In the genomic region with DNA sequence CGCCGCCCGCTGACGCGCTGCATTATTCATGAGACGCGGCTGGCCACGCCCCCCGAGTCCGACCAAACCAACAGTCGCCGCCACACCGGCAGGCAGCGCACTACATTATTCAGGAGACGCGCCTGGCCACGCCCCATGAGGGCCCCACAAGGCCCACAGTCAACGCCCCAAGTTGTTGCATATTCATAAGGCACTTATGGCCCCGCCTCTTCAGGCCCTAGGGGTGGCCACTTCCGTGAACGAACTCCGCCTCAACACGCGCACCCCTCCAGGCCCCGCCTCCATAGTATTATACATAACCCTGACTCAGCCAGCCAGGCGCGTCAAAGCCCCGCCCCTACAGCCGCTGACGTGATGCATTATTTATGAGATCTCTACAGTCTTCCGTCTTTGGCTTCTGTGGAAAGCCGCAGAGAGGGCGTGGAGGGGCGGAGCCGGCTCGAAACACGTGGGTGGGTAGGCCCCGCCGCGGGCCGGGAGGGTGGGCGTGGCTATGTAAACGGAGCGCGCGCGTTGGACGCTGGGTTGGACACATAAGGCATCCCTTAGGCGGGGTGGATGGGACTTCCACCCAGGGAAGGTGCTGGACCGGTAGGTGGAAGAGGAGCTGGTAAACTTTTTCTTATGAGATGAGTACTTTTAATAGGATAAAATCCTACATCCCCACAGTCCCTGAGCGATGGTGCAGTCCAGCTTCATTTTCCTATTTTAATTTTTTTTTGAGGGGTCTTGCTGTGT, we compare ENCODE assay signal across 8 cellular contexts. TPM values are rescaled to one million over a fixed set of nuclear protein-coding genes. Genes with fewer than 3 reads are reported as not detected.
DNase-seq lines count a peak whose midpoint lies in the region; TF ChIP-seq lines count a peak whose summit lies in the region.

No MANE protein-coding gene starts in this region.

- no peaks in the 10 kb centered on the region for H3K27me3 Mint-ChIP-seq in neural crest cell (ENCODE audit: low read depth)

- H3K9me3 ChIP-seq in HAP-1 (no peaks in the 10 kb centered on the region), MG63 (no peaks in the 10 kb centered on the region), stomach (no peaks in the 10 kb centered on the region)

- H3K4me1 Mint-ChIP-seq in neural crest cell = peaks cover 21% of the 10 kb centered on the region

- DNase-seq in G401 (ENCODE audit: low spot score) (peak; percentile 100), HAP-1 (ENCODE audit: low spot score in 2 of 2) (peak; percentile 99 to 100), MG63 (peak; percentile 100), SHP77 (lab: John Stamatoyannopoulos, UW) (peak; percentile 100), activated gamma-delta T cell (lab: John Stamatoyannopoulos, UW) (peak; percentile 99), foreskin fibroblast (peak; percentile 100), neural crest cell (ENCODE audit: low read depth, low spot score) (peak; percentile 100), stomach (peak; percentile 100)

- no peaks in the 10 kb centered on the region for H3K36me3 Mint-ChIP-seq in neural crest cell (ENCODE audit: low read depth)

- H3K36me3 ChIP-seq in HAP-1 (replicated peaks) (peaks cover 4% of the 10 kb centered on the region), MG63 (peaks cover 3% of the 10 kb centered on the region), stomach (no peaks in the 10 kb centered on the region)

- TF ChIP-seq POLR2A in stomach (IDR thresholded peaks at IDR 0.05) = no peak

- in situ Hi-C loops in G401 (cut with HindIII; ENCODE audit: low sequenced_read_pairs) = no loop called here
- in situ Hi-C loops in HAP-1 (cut with MboI; ENCODE audit: low sequenced_read_pairs) = no loop called here

- H3K27me3 ChIP-seq in HAP-1 (ENCODE audit: low read depth) (no peaks in the 10 kb centered on the region), MG63 (no peaks in the 10 kb centered on the region), stomach (no peaks in the 10 kb centered on the region)

- no peak for TF ChIP-seq EP300 in stomach (IDR thresholded peaks at IDR 0.05)

- no peaks in the 10 kb centered on the region for H3K9me3 Mint-ChIP-seq in neural crest cell

- H3K4me1 ChIP-seq in HAP-1 (peaks cover 3% of the 10 kb centered on the region), stomach (peaks cover 18 to 37% (median 33%) of the 10 kb centered on the region in 4 donors)

- intact Hi-C loops in stomach (cut with DNase I; ENCODE audit: low total_unique reads) = no loop called here

- H3K4me3 Mint-ChIP-seq in neural crest cell = peak overlapping the region; percentile 98

- TF ChIP-seq CTCF in foreskin fibroblast (IDR thresholded peaks at IDR 0.05; ENCODE audit: low read depth, low read length) (no peak), neural crest cell (conservative IDR thresholded peaks at IDR 0.05) (no peak), stomach (IDR thresholded peaks at IDR 0.05) (peak in 1 of 7 experiments; percentile 30)

- H3K27ac Mint-ChIP-seq in neural crest cell (ENCODE audit: unreplicated experiment) = peak overlapping the region; percentile 93

- peak overlapping the region; percentile 97 to 100 (median 99) for H3K27ac ChIP-seq in stomach

- WGBS in stomach, 5 donors = 1 to 2% (median 1%) methylated on average over 37 to 51 of the region's 51 CpGs

- H3K4me3 ChIP-seq in HAP-1 (peak overlapping the region; percentile 98), MG63 (peak overlapping the region; percentile 98), foreskin fibroblast (ENCODE audit: low read depth in 1 of 2, low read length in 2 of 2) (peak overlapping the region; percentile 97 to 100), stomach (peak overlapping the region; percentile 73 to 99 (median 91))

RNA-seq across cellular contexts. Expression of gene ELL, which starts 0.4 kb away (rescaled TPM):
- total RNA-seq in G401 (2014; rRNA removed; shearing (Covaris generic)) = 15.9 and 16.0 TPM in 2 replicates
- total RNA-seq in MG63 (2014; rRNA removed; shearing (Covaris generic); ENCODE audit: low replicate concordance) = 12.2 and 22.1 TPM in 2 replicates
- total RNA-seq in neural crest cell (11.1 and 14.2 TPM in 2 replicates), stomach (10 to 100 TPM in 3 of 5 donors, 1 to 10 TPM in 2; 8.0 to 88.7 (median 13.5) TPM)
- polyA plus RNA-seq in stomach = 10 to 100 TPM in 1 of 3 donors, 1 to 10 TPM in 2; 4.1 to 12.7 (median 8.1) TPM

RNA-seq across cellular contexts. Expression of gene FKBP8, which starts 21.1 kb away (rescaled TPM):
- total RNA-seq in G401 (2014; rRNA removed; shearing (Covaris generic)) = 404 and 484 TPM in 2 replicates
- total RNA-seq in MG63 (2014; rRNA removed; shearing (Covaris generic); ENCODE audit: low replicate concordance) = 291 and 381 TPM in 2 replicates
- total RNA-seq in neural crest cell (173 and 175 TPM in 2 replicates), stomach (100 to 1,000 TPM in 4 of 5 donors, 10 to 100 TPM in 1; 87.8 to 819 (median 197) TPM)
- polyA plus RNA-seq in stomach = 100 to 1,000 TPM; 157 to 254 (median 249) TPM

RNA-seq across cellular contexts. Expression of gene KXD1, which starts 35.4 kb away (rescaled TPM):
- 84.9 and 95.9 TPM in 2 replicates for total RNA-seq in G401 (2014; rRNA removed; shearing (Covaris generic))
- 140 and 145 TPM in 2 replicates for total RNA-seq in MG63 (2014; rRNA removed; shearing (Covaris generic); ENCODE audit: low replicate concordance)
- total RNA-seq in neural crest cell (88.5 and 91.7 TPM in 2 replicates), stomach (100 to 1,000 TPM in 2 of 5 donors, 10 to 100 TPM in 3; 30.8 to 513 (median 55.4) TPM)
- polyA plus RNA-seq in stomach = 100 to 1,000 TPM in 1 of 3 donors, 10 to 100 TPM in 2; 71.0 to 131 (median 84.5) TPM

RNA-seq across cellular contexts. Expression of gene UBA52, which starts 49.4 kb away (rescaled TPM):
- total RNA-seq in G401 (2014; rRNA removed; shearing (Covaris generic)) = 833 and 855 TPM in 2 replicates
- 457 and 1,435 TPM in 2 replicates for total RNA-seq in MG63 (2014; rRNA removed; shearing (Covaris generic); ENCODE audit: low replicate concordance)
- total RNA-seq in neural crest cell (1,081 and 1,137 TPM in 2 replicates), stomach (100 to 1,000 TPM in 4 of 5 donors, 10 to 100 TPM in 1; 84.3 to 596 (median 358) TPM)
- polyA plus RNA-seq in stomach = 1,000 to 10,000 TPM; 1,291 to 1,681 (median 1,311) TPM

Comparison
In these comparisons a context has a peak if more than half of its experiments do, and no peak if none do; other contexts are left out.
1. Peak in every context shown above with its lines: DNase-seq, H3K4me3 ChIP-seq and H3K27ac ChIP-seq.